ENCODE assay signal across 20 cellular contexts in genomic region chr4:140968371-140968770, GRCh38.
A peak's percentile ranks its signal among the peaks of the same experiment; 100 is the strongest.
DNase-seq lines count a peak whose midpoint lies in the region; ATAC-seq and TF ChIP-seq lines count a peak whose summit lies in the region.
"Had no signal": no experiment of that assay in that cellular context is flagged by ENCODE, and none has a peak within 500 bp of the region (broad histone marks: within the 10 kb centered on the region; RNA-seq: fewer than 3 reads in every experiment).

No MANE protein-coding gene starts in this region.

- H2AFZ ChIP-seq in IMR-90 (replicated peaks; ENCODE audit: low read length, poor library complexity): no peak overlapping the region

- no peak overlapping the region for H2BK15ac ChIP-seq in IMR-90 (ENCODE audit: low read depth, low read length)

- H3K56ac ChIP-seq in IMR-90 (ENCODE audit: extremely low read depth, insufficient read depth, low read length): no peak overlapping the region

- H3K4me1 ChIP-seq in IMR-90 (ENCODE audit: control insufficient read depth, insufficient read depth, low read length) (no peaks in the 10 kb centered on the region), adipocyte (ENCODE audit: control insufficient read depth, insufficient read depth, low read length) (peaks cover 4% of the 10 kb centered on the region), endodermal cell (ENCODE audit: control insufficient read depth, insufficient read depth, low read length) (no peaks in the 10 kb centered on the region)

- in situ Hi-C loops in IMR-90 (cut with MboI; ENCODE audit: low sequenced_read_pairs): no loop called here

- intact Hi-C loops in IMR-90 (cut with micrococcal nuclease): no loop called here

- no peak overlapping the region for H4K8ac ChIP-seq in IMR-90 (ENCODE audit: low read depth in 2 of 2, low read length in 2 of 2)

- H3K18ac ChIP-seq in IMR-90 (ENCODE audit: low read depth, low read length): no peak overlapping the region

- POLR2A ChIA-PET in IMR-90 (lab: Charles Lee; ENCODE audit: unreplicated experiment): no interaction called here

- H4K5ac ChIP-seq in IMR-90 (ENCODE audit: low read depth, low read length): no peak overlapping the region

- H3K4me3 Mint-ChIP-seq in endodermal cell: no peak overlapping the region
- H3K4me3 Mint-ChIP-seq: CD4-positive, CD25-positive, alpha-beta regulatory T cell; CD8-positive, alpha-beta memory T cell had no signal

- dilution Hi-C loops in IMR-90 (cut with HindIII; ENCODE audit: low sequenced_read_pairs, unreplicated experiment): no loop called here

- no peak overlapping the region for H3K4me2 ChIP-seq in IMR-90 (ENCODE audit: low read depth, low read length)

- TF ChIP-seq CTCF in IMR-90 (conservative IDR thresholded peaks at IDR 0.05; ENCODE audit: low read depth, low read length): no peak
- peak; percentile 12 for TF ChIP-seq CTCF in endodermal cell (conservative IDR thresholded peaks at IDR 0.05)

- CTCF ChIA-PET in IMR-90 (lab: Yijun Ruan, JAX): interaction anchor here (0.6 to 1.2 kb wide), 2 partner anchors 165 to 701 kb away, joined by 3 to 5 read pairs; no protein-coding TSS in a partner anchor

- no peak overlapping the region for H2BK20ac ChIP-seq in IMR-90 (ENCODE audit: low read depth, low read length)

- WGBS in IMR-90 (ENCODE audit: extremely low coverage in 2 of 2, insufficient read length in 1 of 2), 2 experiments: no CpG with 5 or more reads among the region's 3 CpGs
- WGBS in endodermal cell (ENCODE audit: insufficient coverage in 1 of 2, insufficient read length in 1 of 2), 2 experiments: 95 to 100% methylated on average over 1 to 3 of the region's 3 CpGs

- H3K9me1 ChIP-seq in IMR-90 (ENCODE audit: insufficient read depth, low read length): no peaks in the 10 kb centered on the region; the same call in 1 of the 2 replicates

- H2BK5ac ChIP-seq in IMR-90 (ENCODE audit: low read depth, low read length, poor library complexity, severe bottlenecking): no peak overlapping the region

- H3K4me1 Mint-ChIP-seq in endodermal cell: no peaks in the 10 kb centered on the region
- H3K4me1 Mint-ChIP-seq: CD4-positive, CD25-positive, alpha-beta regulatory T cell; CD8-positive, alpha-beta memory T cell had no signal

- H3K27me3 Mint-ChIP-seq in endodermal cell (ENCODE audit: insufficient read depth): no peaks in the 10 kb centered on the region
- H3K27me3 Mint-ChIP-seq: CD4-positive, CD25-positive, alpha-beta regulatory T cell; CD8-positive, alpha-beta memory T cell had no signal

- H3K9me3 ChIP-seq in IMR-90 (ENCODE audit: control insufficient read depth, insufficient read depth, low read length) (no peaks in the 10 kb centered on the region), adipocyte (ENCODE audit: control insufficient read depth, low read length) (no peaks in the 10 kb centered on the region), endodermal cell (ENCODE audit: control insufficient read depth, low read length) (no peaks in the 10 kb centered on the region)
- H3K9me3 ChIP-seq: BE2C had no signal

- no TSS peak for BruUV-seq in IMR-90 (replicated peaks; lab: Mats Ljungman, UMichigan)

- no peak for TF ChIP-seq POLR2A in IMR-90 (IDR thresholded peaks at IDR 0.05; ENCODE audit: low read depth, low read length)

- H3K4ac ChIP-seq in IMR-90 (ENCODE audit: low read depth, low read length): no peak overlapping the region

- no peak overlapping the region for H3K23ac ChIP-seq in IMR-90 (ENCODE audit: low read depth, low read length)

- H3K4me3 ChIP-seq in IMR-90 (ENCODE audit: insufficient read depth, low read depth, low read length): no peak overlapping the region
- H3K4me3 ChIP-seq in adipocyte (ENCODE audit: low read length): no peak overlapping the region
- H3K4me3 ChIP-seq in endodermal cell (ENCODE audit: low read length): no peak overlapping the region
- H3K4me3 ChIP-seq: GM12878 had no signal

- H3K27ac ChIP-seq in IMR-90 (ENCODE audit: insufficient read depth, low read length) (no peak overlapping the region), endodermal cell (ENCODE audit: low read depth, low read length) (no peak overlapping the region)
- H3K27ac ChIP-seq: HL-60 had no signal

- no peak overlapping the region for H2AK9ac ChIP-seq in IMR-90 (replicated peaks; ENCODE audit: low read depth, low read length, poor library complexity)

- H4K20me1 ChIP-seq in IMR-90 (ENCODE audit: insufficient read depth, low read length): no peaks in the 10 kb centered on the region

- H3K79me1 ChIP-seq in IMR-90 (ENCODE audit: low read depth in 1 of 2, low read length in 2 of 2): no peaks in the 10 kb centered on the region

- H3K27me3 ChIP-seq in IMR-90 (ENCODE audit: control insufficient read depth, insufficient read depth, low read length) (no peaks in the 10 kb centered on the region), adipocyte (replicated peaks; ENCODE audit: control insufficient read depth, insufficient read depth, low read length) (no peaks in the 10 kb centered on the region), endodermal cell (ENCODE audit: control insufficient read depth, insufficient read depth, low read length, poor library complexity, severe bottlenecking) (no peaks in the 10 kb centered on the region)
- H3K27me3 ChIP-seq: BE2C had no signal

- H2BK120ac ChIP-seq in IMR-90 (ENCODE audit: low read depth, low read length): no peak overlapping the region

- H3K36me3 ChIP-seq in IMR-90 (ENCODE audit: control insufficient read depth, insufficient read depth, low read length) (no peaks in the 10 kb centered on the region), adipocyte (ENCODE audit: control insufficient read depth, insufficient read depth, low read length, severe bottlenecking) (no peaks in the 10 kb centered on the region), endodermal cell (ENCODE audit: control insufficient read depth, insufficient read depth, low read length) (no peaks in the 10 kb centered on the region)
- H3K36me3 ChIP-seq: BE2C had no signal

- DNase-seq in IMR-90: no peak
- peak; percentile 73 for DNase-seq in adipocyte (ENCODE audit: low read depth)
- DNase-seq in endodermal cell: no peak
- peak; percentile 6 for DNase-seq in renal cortical epithelial cell (ENCODE audit: low read depth)
- no peak for DNase-seq in effector CD4-positive, alpha-beta T cell
- no peak for DNase-seq in stimulated activated CD4-positive, alpha-beta T cell treated with anti-CD3 and anti-CD28 coated beads, Interleukin-4, amount 100 ng/mL, for 24 hours
- DNase-seq in SHP77 (lab: John Stamatoyannopoulos, UW): no peak
- DNase-seq: BE2C; C1 segment of cervical spinal cord; CD4-positive, CD25-positive, alpha-beta regulatory T cell; CD8-positive, alpha-beta memory T cell; COR-L47; DMS 273 treated with DMSO at 0.1 percent for 48 hours; DMS53; DND-41; EL; HCEC 1CT had no signal

- H3K27ac Mint-ChIP-seq in endodermal cell: no peak overlapping the region
- H3K27ac Mint-ChIP-seq: CD4-positive, CD25-positive, alpha-beta regulatory T cell; CD8-positive, alpha-beta memory T cell had no signal

- no peak for ATAC-seq in IMR-90 (ENCODE audit: low read depth)
- ATAC-seq in activated CD4-positive, CD25-positive, alpha-beta regulatory T cell treated with anti-CD3 and anti-CD28 coated beads, Interleukin-2, amount 50 U/mL, for 24 hours: no peak
- ATAC-seq: GM12878 had no signal

- H3K9me3 Mint-ChIP-seq in endodermal cell: no peaks in the 10 kb centered on the region

- TF ChIP-seq RAD21 in IMR-90 (IDR thresholded peaks at IDR 0.05; ENCODE audit: low read length): no peak

- H3K14ac ChIP-seq in IMR-90 (replicated peaks; ENCODE audit: low read depth, low read length): no peak overlapping the region

- H3K9ac ChIP-seq in IMR-90 (ENCODE audit: low read depth, low read length) (no peak overlapping the region), adipocyte (ENCODE audit: low read length) (no peak overlapping the region), endodermal cell (ENCODE audit: extremely low read depth, low read length, poor library complexity, severe bottlenecking) (no peak overlapping the region)

- no peaks in the 10 kb centered on the region for H3K36me3 Mint-ChIP-seq in endodermal cell (ENCODE audit: low read depth)
- H3K36me3 Mint-ChIP-seq: CD4-positive, CD25-positive, alpha-beta regulatory T cell; CD8-positive, alpha-beta memory T cell had no signal

- no peak overlapping the region for H2AK5ac ChIP-seq in IMR-90 (ENCODE audit: low read depth, low read length)

- no peak overlapping the region for H4K91ac ChIP-seq in IMR-90 (ENCODE audit: insufficient read depth, low read depth, low read length)

TF ChIP-seq in IMR-90, 13 proteins besides CTCF, POLR2A, EP300 and RAD21:
- TF ChIP-seq FOS (IDR thresholded peaks at IDR 0.05; ENCODE audit: low read depth, low read length): no peak
- TF ChIP-seq CEBPB (IDR thresholded peaks at IDR 0.05; ENCODE audit: low read depth, low read length): peak; percentile 38
TF ChIP-seq in IMR-90: peak in this region for 1.

Comparison
In these comparisons a context has a peak if more than half of its experiments do, and no peak if none do; other contexts are left out.
1. DNase-seq: peak in adipocyte (single experiment) and renal cortical epithelial cell (single experiment); none in IMR-90 (single experiment), endodermal cell (single experiment), effector CD4-positive, alpha-beta T cell (single experiment), stimulated activated CD4-positive, alpha-beta T cell treated with anti-CD3 and anti-CD28 coated beads, Interleukin-4, amount 100 ng/mL, for 24 hours (single experiment) and SHP77 (0 of 2).